ENCODE assay signal across 8 cellular contexts in genomic region chr12:63420206-63420644, GRCh38.
DNase-seq lines count a peak whose midpoint lies in the region; ATAC-seq and TF ChIP-seq lines count a peak whose summit lies in the region.

No MANE protein-coding gene starts in this region.

- no peaks in the 10 kb centered on the region for H4K20me1 ChIP-seq in DOHH2 (ENCODE audit: control insufficient read depth, insufficient read depth, low read depth, low read length)

- peak; percentile 32 for DNase-seq in NCI-H2171 (lab: John Stamatoyannopoulos, UW)
- peak; percentile 80 for DNase-seq in WERI-Rb-1
- peak; percentile 33 for DNase-seq in left ventricle myocardium superior
- peak; percentile 7 to 17 for DNase-seq in stimulated activated CD8-positive, alpha-beta memory T cell treated with anti-CD3 and anti-CD28 coated beads, Interleukin-2, amount 100 ng/mL, for 48 hours (ENCODE audit: low read depth in 2 of 2)
- no peak for DNase-seq in gastrocnemius medialis

- H3K4me2 ChIP-seq in DOHH2 (ENCODE audit: low read length), result no peak overlapping the region

- ATAC-seq in GM19328 (IDR thresholded peaks at IDR 0.05; ENCODE audit: unreplicated experiment) (peak; percentile 94), HG03280 (IDR thresholded peaks at IDR 0.05; ENCODE audit: unreplicated experiment) (peak; percentile 86), left ventricle myocardium superior (peak; percentile 70), gastrocnemius medialis (no peak)

- H3K4me1 ChIP-seq in DOHH2 (ENCODE audit: control insufficient read depth, low read length) (no peaks in the 10 kb centered on the region), gastrocnemius medialis (no peaks in the 10 kb centered on the region)

- no peak for TF ChIP-seq POLR2A in gastrocnemius medialis (IDR thresholded peaks at IDR 0.05)

- no peaks in the 10 kb centered on the region for H3K27me3 ChIP-seq in DOHH2 (ENCODE audit: control insufficient read depth, low read length)
- no peaks in the 10 kb centered on the region for H3K27me3 ChIP-seq in WERI-Rb-1 (ENCODE audit: insufficient read depth, low read depth, severe bottlenecking)
- no peaks in the 10 kb centered on the region for H3K27me3 ChIP-seq in gastrocnemius medialis

- no peaks in the 10 kb centered on the region for H3F3A ChIP-seq in DOHH2 (ENCODE audit: control insufficient read depth, insufficient read depth)

- intact Hi-C loops in left ventricle myocardium superior (cut with micrococcal nuclease), result no loop called here
- intact Hi-C loops in gastrocnemius medialis (cut with DNase I; ENCODE audit: low total_unique reads), result no loop called here

- peaks cover 3% of the 10 kb centered on the region; the same call in 1 of the 2 replicates for H3K9me3 ChIP-seq in DOHH2 (ENCODE audit: control insufficient read depth, insufficient read depth, low read length)
- no peaks in the 10 kb centered on the region for H3K9me3 ChIP-seq in WERI-Rb-1 (ENCODE audit: severe bottlenecking)
- H3K9me3 ChIP-seq in gastrocnemius medialis, result peaks cover 0 to 3% (median 0%) of the 10 kb centered on the region in 3 donors

- H3K27ac ChIP-seq in DOHH2 (ENCODE audit: low read depth, low read length) (no peak overlapping the region), WERI-Rb-1 (no peak overlapping the region), gastrocnemius medialis (no peak overlapping the region)

- TF ChIP-seq CTCF in DOHH2 (IDR thresholded peaks at IDR 0.05; ENCODE audit: low read depth, low read length, poor library complexity, severe bottlenecking) (peak; percentile 83), WERI-Rb-1 (IDR thresholded peaks at IDR 0.05; ENCODE audit: low read depth, low read length) (peak; percentile 64), gastrocnemius medialis (IDR thresholded peaks at IDR 0.05 in 4 of 5, conservative IDR thresholded peaks at IDR 0.05 in 1 of 5) (no peak)

- H3K9me2 ChIP-seq in DOHH2 (replicated peaks; ENCODE audit: control insufficient read depth, low read length), result no peaks in the 10 kb centered on the region

- no peak overlapping the region for H3K4me3 ChIP-seq in DOHH2 (ENCODE audit: low read length)
- no peak overlapping the region for H3K4me3 ChIP-seq in WERI-Rb-1 (ENCODE audit: low read depth, low read length)
- no peak overlapping the region for H3K4me3 ChIP-seq in gastrocnemius medialis

- in situ Hi-C loops in gastrocnemius medialis (cut with MboI; ENCODE audit: low sequenced_read_pairs in 4 of 4), result no loop called here

- H3K36me3 ChIP-seq in DOHH2 (ENCODE audit: control insufficient read depth, low read length) (no peaks in the 10 kb centered on the region), WERI-Rb-1 (no peaks in the 10 kb centered on the region), gastrocnemius medialis (no peaks in the 10 kb centered on the region)

- H3K79me2 ChIP-seq in DOHH2 (ENCODE audit: control insufficient read depth, low read length), result no peaks in the 10 kb centered on the region

Comparison
In these comparisons a context has a peak if more than half of its experiments do, and no peak if none do; other contexts are left out.
1. CTCF ChIP-seq: peak in DOHH2 (single experiment) and WERI-Rb-1 (single experiment); none in gastrocnemius medialis (0 of 5).
2. ATAC-seq: peak in GM19328 (single experiment), HG03280 (single experiment) and left ventricle myocardium superior (single experiment); none in gastrocnemius medialis (0 of 2).
3. DNase-seq: peak in NCI-H2171 (single experiment), WERI-Rb-1 (single experiment), left ventricle myocardium superior (single experiment) and stimulated activated CD8-positive, alpha-beta memory T cell treated with anti-CD3 and anti-CD28 coated beads, Interleukin-2, amount 100 ng/mL, for 48 hours (2 of 2); none in gastrocnemius medialis (0 of 2).